8 cellular contexts compared by ENCODE assay signal in genomic region chr15:50687302-50687902, GRCh38. TPM values are rescaled to one million over a fixed set of nuclear protein-coding genes. Genes with fewer than 3 reads are reported as not detected.
DNase-seq lines count a peak whose midpoint lies in the region; ATAC-seq and TF ChIP-seq lines count a peak whose summit lies in the region.

No MANE protein-coding gene starts in this region.

- peak overlapping the region; percentile 95 for H3K4me2 ChIP-seq in BLaER1

- H3K4me3 ChIP-seq in BLaER1 (peak overlapping the region; percentile 92), HEK293 (ENCODE audit: low read depth, low read length) (peak overlapping the region; percentile 65), adipocyte (ENCODE audit: low read length) (peak overlapping the region; percentile 99), liver (ENCODE audit: low read depth in 1 of 3, low read length in 3 of 3) (peak overlapping the region; percentile 53 to 97 (median 93)), upper lobe of right lung (peak overlapping the region; percentile 97)

- H3K27ac ChIP-seq in BLaER1 (peak overlapping the region; percentile 88), HEK293 (ENCODE audit: extremely low read depth, low read depth, low read length) (peak overlapping the region; percentile 95), liver (ENCODE audit: low read depth in 1 of 2, low read length in 2 of 2) (peak overlapping the region; percentile 97), upper lobe of right lung (peak overlapping the region; percentile 96)

- POLR2A ChIA-PET in HEK293 (lab: Yijun Ruan, JAX) = interaction anchor here (0.6 to 1.4 kb wide), 2 partner anchors 8 to 64 kb away, joined by 4 read pairs; no protein-coding TSS in a partner anchor

- H3K36me3 ChIP-seq in BLaER1 (peaks cover 20% of the 10 kb centered on the region), HEK293 (ENCODE audit: control insufficient read depth in 2 of 2, insufficient read depth in 1 of 2, low read length in 2 of 2) (peaks cover 0 to under 1% of the 10 kb centered on the region in 2 experiments; a peak in 1 of 3 replicates), adipocyte (ENCODE audit: control insufficient read depth, insufficient read depth, low read length, severe bottlenecking) (peaks cover 6% of the 10 kb centered on the region), liver (ENCODE audit: control insufficient read depth in 4 of 4, insufficient read depth in 3 of 4, low read depth in 1 of 4, low read length in 3 of 4) (no peaks in the 10 kb centered on the region), upper lobe of right lung (no peaks in the 10 kb centered on the region)

- H3K9ac ChIP-seq in BLaER1 = peak overlapping the region; percentile 88
- H3K9ac ChIP-seq in adipocyte (ENCODE audit: low read length) = peak overlapping the region; percentile 99
- peak overlapping the region; percentile 81 to 87 for H3K9ac ChIP-seq in liver (ENCODE audit: low read depth in 1 of 2, low read length in 2 of 2)

- intact Hi-C loops in upper lobe of right lung (cut with DNase I) = no loop called here
- intact Hi-C loops in head of caudate nucleus (cut with DNase I) = loop anchor here (5.0 kb wide), 1 partner anchor 265 kb away; the partner anchor contains the start of gene USP8

- no peak for ATAC-seq in upper lobe of right lung
- no peak for ATAC-seq in HG03139 (IDR thresholded peaks at IDR 0.05; ENCODE audit: unreplicated experiment)
- no peak for ATAC-seq in GM19467 (IDR thresholded peaks at IDR 0.05; ENCODE audit: unreplicated experiment)

- H3K9me3 ChIP-seq in BLaER1 (no peaks in the 10 kb centered on the region), HEK293 (ENCODE audit: control insufficient read depth, insufficient read depth, low read depth, low read length) (no peaks in the 10 kb centered on the region), adipocyte (ENCODE audit: control insufficient read depth, low read length) (no peaks in the 10 kb centered on the region), liver (ENCODE audit: control insufficient read depth in 4 of 4, low read length in 3 of 4) (no peaks in the 10 kb centered on the region), upper lobe of right lung (no peaks in the 10 kb centered on the region)

- 29% methylated on average over 10 of the region's 10 CpGs for WGBS in liver

- H3K4me1 ChIP-seq in BLaER1 = peaks cover 37% of the 10 kb centered on the region
- no peaks in the 10 kb centered on the region for H3K4me1 ChIP-seq in HEK293 (ENCODE audit: control insufficient read depth, insufficient read depth, low read length)
- H3K4me1 ChIP-seq in adipocyte (ENCODE audit: control insufficient read depth, insufficient read depth, low read length) = peaks cover 37% of the 10 kb centered on the region
- peaks cover 6 to 43% (median 18%) of the 10 kb centered on the region in 4 donors for H3K4me1 ChIP-seq in liver (ENCODE audit: control insufficient read depth in 4 of 4, insufficient read depth in 4 of 4, low read length in 3 of 4)
- H3K4me1 ChIP-seq in upper lobe of right lung = peaks cover 34% of the 10 kb centered on the region

- CTCF ChIA-PET in HEK293 (lab: Yijun Ruan, JAX) = interaction anchor here (0.6 kb wide), 1 partner anchor 466 kb away, joined by 3 read pairs; no protein-coding TSS in a partner anchor

- TF ChIP-seq CTCF in HEK293 (tag by site-specific recombination; IDR thresholded peaks at IDR 0.05) = no peak
- no peak for TF ChIP-seq CTCF in liver (IDR thresholded peaks at IDR 0.05; ENCODE audit: low read depth, low read length, missing input control)
- no peak for TF ChIP-seq CTCF in upper lobe of right lung (IDR thresholded peaks at IDR 0.05)

- peaks cover 39% of the 10 kb centered on the region for H4K20me1 ChIP-seq in BLaER1

- H3K27me3 ChIP-seq in BLaER1 = no peaks in the 10 kb centered on the region
- H3K27me3 ChIP-seq in adipocyte (replicated peaks; ENCODE audit: control insufficient read depth, insufficient read depth, low read length) = no peaks in the 10 kb centered on the region
- H3K27me3 ChIP-seq in liver (ENCODE audit: control insufficient read depth in 4 of 4, insufficient read depth in 4 of 4, low read length in 3 of 4) = no peaks in the 10 kb centered on the region
- no peaks in the 10 kb centered on the region for H3K27me3 ChIP-seq in upper lobe of right lung

- DNase-seq in adipocyte (ENCODE audit: low read depth) (no peak), upper lobe of right lung (no peak), head of caudate nucleus (no peak)

- no peak for TF ChIP-seq RAD21 in liver (IDR thresholded peaks at IDR 0.05)

TF ChIP-seq in HEK293, 187 proteins besides CTCF, POLR2A, EP300 and RAD21 (continues in another document):
- no peak for TF ChIP-seq KLF1 (tag by site-specific recombination; IDR thresholded peaks at IDR 0.05)
- TF ChIP-seq, protein P1, sequence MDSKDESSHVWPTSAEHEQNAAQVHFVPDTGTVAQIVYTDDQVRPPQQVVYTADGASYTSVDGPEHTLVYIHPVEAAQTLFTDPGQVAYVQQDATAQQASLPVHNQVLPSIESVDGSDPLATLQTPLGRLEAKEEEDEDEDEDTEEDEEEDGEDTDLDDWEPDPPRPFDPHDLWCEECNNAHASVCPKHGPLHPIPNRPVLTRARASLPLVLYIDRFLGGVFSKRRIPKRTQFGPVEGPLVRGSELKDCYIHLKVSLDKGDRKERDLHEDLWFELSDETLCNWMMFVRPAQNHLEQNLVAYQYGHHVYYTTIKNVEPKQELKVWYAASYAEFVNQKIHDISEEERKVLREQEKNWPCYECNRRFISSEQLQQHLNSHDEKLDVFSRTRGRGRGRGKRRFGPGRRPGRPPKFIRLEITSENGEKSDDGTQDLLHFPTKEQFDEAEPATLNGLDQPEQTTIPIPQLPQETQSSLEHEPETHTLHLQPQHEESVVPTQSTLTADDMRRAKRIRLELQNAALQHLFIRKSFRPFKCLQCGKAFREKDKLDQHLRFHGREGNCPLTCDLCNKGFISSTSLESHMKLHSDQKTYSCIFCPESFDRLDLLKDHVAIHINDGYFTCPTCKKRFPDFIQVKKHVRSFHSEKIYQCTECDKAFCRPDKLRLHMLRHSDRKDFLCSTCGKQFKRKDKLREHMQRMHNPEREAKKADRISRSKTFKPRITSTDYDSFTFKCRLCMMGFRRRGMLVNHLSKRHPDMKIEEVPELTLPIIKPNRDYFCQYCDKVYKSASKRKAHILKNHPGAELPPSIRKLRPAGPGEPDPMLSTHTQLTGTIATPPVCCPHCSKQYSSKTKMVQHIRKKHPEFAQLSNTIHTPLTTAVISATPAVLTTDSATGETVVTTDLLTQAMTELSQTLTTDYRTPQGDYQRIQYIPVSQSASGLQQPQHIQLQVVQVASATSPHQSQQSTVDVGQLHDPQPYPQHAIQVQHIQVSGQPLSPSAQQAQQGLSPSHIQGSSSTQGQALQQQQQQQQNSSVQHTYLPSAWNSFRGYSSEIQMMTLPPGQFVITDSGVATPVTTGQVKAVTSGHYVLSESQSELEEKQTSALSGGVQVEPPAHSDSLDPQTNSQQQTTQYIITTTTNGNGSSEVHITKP (tag by site-specific recombination; IDR thresholded peaks at IDR 0.05) = peak; percentile 51
- TF ChIP-seq, protein P2, sequence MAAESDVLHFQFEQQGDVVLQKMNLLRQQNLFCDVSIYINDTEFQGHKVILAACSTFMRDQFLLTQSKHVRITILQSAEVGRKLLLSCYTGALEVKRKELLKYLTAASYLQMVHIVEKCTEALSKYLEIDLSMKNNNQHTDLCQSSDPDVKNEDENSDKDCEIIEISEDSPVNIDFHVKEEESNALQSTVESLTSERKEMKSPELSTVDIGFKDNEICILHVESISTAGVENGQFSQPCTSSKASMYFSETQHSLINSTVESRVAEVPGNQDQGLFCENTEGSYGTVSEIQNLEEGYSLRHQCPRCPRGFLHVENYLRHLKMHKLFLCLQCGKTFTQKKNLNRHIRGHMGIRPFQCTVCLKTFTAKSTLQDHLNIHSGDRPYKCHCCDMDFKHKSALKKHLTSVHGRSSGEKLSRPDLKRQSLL (tag by site-specific recombination; IDR thresholded peaks at IDR 0.05) = no peak

TF ChIP-seq in liver, 16 proteins besides CTCF, POLR2A, EP300 and RAD21 (continues in another document):
- TF ChIP-seq EGR1 (IDR thresholded peaks at IDR 0.05; ENCODE audit: low read depth in 2 of 2) = no peak
- TF ChIP-seq RXRA (IDR thresholded peaks at IDR 0.05) = no peak
- TF ChIP-seq TAF1 (conservative IDR thresholded peaks at IDR 0.05) = peak; percentile 55
- TF ChIP-seq ATF3 (IDR thresholded peaks at IDR 0.05) = peak; percentile 8
- no peak for TF ChIP-seq GABPA (IDR thresholded peaks at IDR 0.05 in 1 of 2, conservative IDR thresholded peaks at IDR 0.05 in 1 of 2)
- no peak for TF ChIP-seq FOXA1 (IDR thresholded peaks at IDR 0.05)
- no peak for TF ChIP-seq HNF4G (IDR thresholded peaks at IDR 0.05)
- peak in 1 of 2 donors; percentile 14 for TF ChIP-seq HNF4A (conservative IDR thresholded peaks at IDR 0.05)
- no peak for TF ChIP-seq MAX (IDR thresholded peaks at IDR 0.05)
- no peak for TF ChIP-seq NR2F2 (IDR thresholded peaks at IDR 0.05)
- peak; percentile 37 for TF ChIP-seq YY1 (IDR thresholded peaks at IDR 0.05)
- no peak for TF ChIP-seq JUND (IDR thresholded peaks at IDR 0.05)

RNA-seq across cellular contexts. Expression of gene TRPM7, which starts 0.8 kb away (rescaled TPM):
- total RNA-seq in liver (10 to 100 TPM; 33.8 to 81.1 TPM), upper lobe of right lung (44.3 TPM)
- 10 to 100 TPM in 1 of 2 donors, 1 to 10 TPM in 1; 6.3 to 14.2 TPM for polyA plus RNA-seq in liver
